In the genomic region with DNA sequence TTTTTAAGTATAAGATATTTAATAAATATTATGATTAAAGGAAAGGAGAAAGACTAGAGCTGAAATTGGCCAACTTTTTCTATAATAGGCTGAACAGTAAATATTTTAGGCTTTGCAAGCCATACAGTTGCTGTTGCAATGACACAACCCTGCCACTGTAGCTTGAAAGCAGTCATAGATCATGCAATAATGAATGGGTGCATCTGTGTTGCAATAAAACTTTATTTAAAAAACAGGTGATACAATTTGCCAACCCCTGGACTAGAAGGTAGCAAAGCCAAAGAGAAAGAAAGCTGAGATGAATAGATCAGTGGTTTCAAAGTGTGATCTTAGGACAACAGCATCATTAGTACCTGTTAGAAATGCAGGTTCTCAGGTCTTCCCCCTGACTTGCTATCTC, we compare ENCODE assay signal across 25 cellular contexts.
DNase-seq lines count a peak whose midpoint lies in the region; ATAC-seq, FAIRE-seq and TF ChIP-seq lines count a peak whose summit lies in the region.
"Had no signal": no experiment of that assay in that cellular context is flagged by ENCODE, and none has a peak within 500 bp of the region (broad histone marks: within the 10 kb centered on the region; RNA-seq: fewer than 3 reads in every experiment).

No MANE protein-coding gene starts in this region.

- BruUV-seq in HepG2 (replicated peaks; lab: Mats Ljungman, UMichigan): no TSS peak

- no peak for ATAC-seq in HepG2
- ATAC-seq in HG03139 (IDR thresholded peaks at IDR 0.05; ENCODE audit: unreplicated experiment): no peak
- ATAC-seq: A549, left cardiac atrium had no signal

- H2AFZ ChIP-seq in HepG2 (ENCODE audit: low read length) (no peak overlapping the region), OCI-LY3 (ENCODE audit: low read depth, low read length) (no peak overlapping the region)
- H2AFZ ChIP-seq: parathyroid adenoma had no signal

- H3K9me3 Mint-ChIP-seq in endodermal cell: no peaks in the 10 kb centered on the region
- H3K9me3 Mint-ChIP-seq: activated B cell treated with CpG ODN at 0.5 μM for 24 hours, nephron had no signal

- TF ChIP-seq RAD21 in liver (IDR thresholded peaks at IDR 0.05): peak; percentile 14 to 38
- TF ChIP-seq RAD21 in HepG2 (CRISPR knock-in tag; IDR thresholded peaks at IDR 0.05): no peak

- no peak for DNase-seq in HepG2 (ENCODE audit: low spot score)
- no peak for DNase-seq in endodermal cell
- no peak for DNase-seq in NCI-H345 (lab: John Stamatoyannopoulos, UW)
- no peak for DNase-seq in epidermal melanocyte (ENCODE audit: insufficient read length, low spot score)
- no peak for DNase-seq in activated effector memory CD4-positive, alpha-beta T cell treated with anti-CD3 and anti-CD28 coated beads, Interleukin-2, amount 50 U/mL, for 16 hours
- DNase-seq: activated B cell treated with CpG ODN at 0.5 μM for 24 hours; activated CD4-positive, alpha-beta T cell treated with anti-CD3 and anti-CD28 coated beads, Interleukin-2, amount 50 U/mL, for 48 hours; activated effector memory CD4-positive, alpha-beta T cell treated with Interleukin-2 at 50 U/mL for 16 hours; adrenal gland; HCEC 1CT; left cardiac atrium; NCI-H1694; NCI-H82; Peyer's patch; right lobe of liver; stimulated activated CD8-positive, alpha-beta memory T cell treated with anti-CD3 and anti-CD28 coated beads, Interleukin-4, amount 100 ng/mL, for 48 hours had no signal

- H3K79me2 ChIP-seq in HepG2 (ENCODE audit: insufficient read depth, low read length) (no peaks in the 10 kb centered on the region), OCI-LY3 (ENCODE audit: low read length) (no peaks in the 10 kb centered on the region)

- CTCF ChIA-PET in HepG2 (lab: Yijun Ruan, JAX; ENCODE audit: low intra/inter-chr PET ratio, low total read pairs): no interaction called here

- H3K36me3 ChIP-seq in liver (ENCODE audit: control insufficient read depth in 4 of 4, insufficient read depth in 3 of 4, low read depth in 1 of 4, low read length in 3 of 4) (no peaks in the 10 kb centered on the region), HepG2 (replicated peaks in 1 of 2; ENCODE audit: control insufficient read depth in 1 of 2, insufficient read depth in 2 of 2, low read length in 2 of 2) (no peaks in the 10 kb centered on the region), OCI-LY3 (replicated peaks; ENCODE audit: low read depth, low read length) (no peaks in the 10 kb centered on the region), endodermal cell (ENCODE audit: control insufficient read depth, insufficient read depth, low read length) (no peaks in the 10 kb centered on the region)
- H3K36me3 ChIP-seq: adrenal gland, Peyer's patch, right lobe of liver had no signal

- peaks cover 0 to 3% (median 1%) of the 10 kb centered on the region in 4 donors for H3K4me1 ChIP-seq in liver (ENCODE audit: control insufficient read depth in 4 of 4, insufficient read depth in 4 of 4, low read length in 3 of 4)
- no peaks in the 10 kb centered on the region for H3K4me1 ChIP-seq in HepG2 (ENCODE audit: insufficient read depth, low read length)
- peaks cover 7% of the 10 kb centered on the region for H3K4me1 ChIP-seq in OCI-LY3 (ENCODE audit: low read length)
- H3K4me1 ChIP-seq in endodermal cell (ENCODE audit: control insufficient read depth, insufficient read depth, low read length): peaks cover 3% of the 10 kb centered on the region
- H3K4me1 ChIP-seq: A549, adrenal gland, parathyroid adenoma, Peyer's patch, right lobe of liver had no signal

- H3K4me3 ChIP-seq in liver (ENCODE audit: low read depth in 1 of 3, low read length in 3 of 3): no peak overlapping the region
- no peak overlapping the region for H3K4me3 ChIP-seq in HepG2 (replicated peaks in 1 of 3; ENCODE audit: insufficient read depth in 1 of 3, low read depth in 2 of 3, low read length in 3 of 3)
- no peak overlapping the region for H3K4me3 ChIP-seq in OCI-LY3 (ENCODE audit: low read length)
- no peak overlapping the region for H3K4me3 ChIP-seq in endodermal cell (ENCODE audit: low read length)
- H3K4me3 ChIP-seq: A549; adrenal gland; BLaER1 treated with 17β-estradiol and CSF1 and Interleukin-3, amounts not matched to agents 10 nM and 100 nM; Peyer's patch; right lobe of liver had no signal

- H3K4me3 Mint-ChIP-seq in endodermal cell: no peak overlapping the region
- H3K4me3 Mint-ChIP-seq: activated B cell treated with CpG ODN at 0.5 μM for 24 hours, nephron had no signal

- H3K4me1 Mint-ChIP-seq in endodermal cell: peaks cover 15% of the 10 kb centered on the region

- H4K20me1 ChIP-seq in HepG2 (ENCODE audit: insufficient read depth, low read length): no peaks in the 10 kb centered on the region
- no peaks in the 10 kb centered on the region for H4K20me1 ChIP-seq in OCI-LY3 (ENCODE audit: insufficient read depth, low read length)
- H4K20me1 ChIP-seq: BLaER1 treated with 17β-estradiol and CSF1 and Interleukin-3, amounts not matched to agents 10 nM and 100 nM had no signal

- in situ Hi-C loops in HepG2 (cut with HindIII; ENCODE audit: extremely low pct_ligation_motif_present, low pct_unique_long_range_greater_than_20kb): no loop called here

- no peak for TF ChIP-seq POLR2A in HepG2 (IDR thresholded peaks at IDR 0.05; ENCODE audit: insufficient read depth in 1 of 2, low read depth in 2 of 2, low read length in 2 of 2)

- H3K36me3 Mint-ChIP-seq in endodermal cell (ENCODE audit: low read depth): peaks cover 3% of the 10 kb centered on the region

- TF ChIP-seq CTCF in liver (IDR thresholded peaks at IDR 0.05; ENCODE audit: low read depth, low read length, missing input control) (no peak), HepG2 (CRISPR knock-in tag; IDR thresholded peaks at IDR 0.05) (no peak), OCI-LY3 (IDR thresholded peaks at IDR 0.05; ENCODE audit: low read depth, low read length) (peak; percentile 40), endodermal cell (conservative IDR thresholded peaks at IDR 0.05) (peak; percentile 60)

- TF ChIP-seq EP300 in HepG2 (IDR thresholded peaks at IDR 0.05; ENCODE audit: low read depth in 2 of 2, low read length in 2 of 2) (no peak), HepG2 (CRISPR knock-in tag; IDR thresholded peaks at IDR 0.05; ENCODE audit: borderline replicate concordance) (no peak)

- H3K27me3 Mint-ChIP-seq in endodermal cell (ENCODE audit: insufficient read depth): no peaks in the 10 kb centered on the region
- H3K27me3 Mint-ChIP-seq: activated B cell treated with CpG ODN at 0.5 μM for 24 hours had no signal

- FAIRE-seq in HepG2 (lab: Jason Lieb, UNC): no peak
- FAIRE-seq: A549, D721Med, GM12892 had no signal

- intact Hi-C loops in HepG2 (cut with micrococcal nuclease; ENCODE audit: unreplicated experiment): loop anchor here (5.0 kb wide), 1 partner anchor 768 kb away; no protein-coding TSS in a partner anchor

- H3K4me2 ChIP-seq in HepG2 (ENCODE audit: low read depth, low read length): no peak overlapping the region
- no peak overlapping the region for H3K4me2 ChIP-seq in OCI-LY3 (ENCODE audit: low read length)
- H3K4me2 ChIP-seq: A549 had no signal

- no peaks in the 10 kb centered on the region for H3K9me3 ChIP-seq in liver (ENCODE audit: control insufficient read depth in 4 of 4, low read length in 3 of 4)
- no peaks in the 10 kb centered on the region for H3K9me3 ChIP-seq in HepG2 (ENCODE audit: low read length)
- H3K9me3 ChIP-seq in OCI-LY3 (ENCODE audit: insufficient read depth, low read length): no peaks in the 10 kb centered on the region
- H3K9me3 ChIP-seq in endodermal cell (ENCODE audit: control insufficient read depth, low read length): peaks cover 10% of the 10 kb centered on the region
- H3K9me3 ChIP-seq: A549, adrenal gland, Peyer's patch, right lobe of liver had no signal

- H3K27me3 ChIP-seq in liver (ENCODE audit: control insufficient read depth in 4 of 4, insufficient read depth in 4 of 4, low read length in 3 of 4): no peaks in the 10 kb centered on the region
- H3K27me3 ChIP-seq in HepG2 (ENCODE audit: control insufficient read depth in 1 of 2, insufficient read depth in 2 of 2, low read length in 2 of 2): no peaks in the 10 kb centered on the region
- H3K27me3 ChIP-seq in OCI-LY3 (ENCODE audit: low read depth, low read length): no peaks in the 10 kb centered on the region
- no peaks in the 10 kb centered on the region for H3K27me3 ChIP-seq in endodermal cell (ENCODE audit: control insufficient read depth, insufficient read depth, low read length, poor library complexity, severe bottlenecking)
- H3K27me3 ChIP-seq: adrenal gland; BLaER1 treated with 17β-estradiol and CSF1 and Interleukin-3, amounts not matched to agents 10 nM and 100 nM; Peyer's patch; right lobe of liver had no signal

- H3K27ac ChIP-seq in liver (ENCODE audit: low read depth in 1 of 2, low read length in 2 of 2): no peak overlapping the region
- H3K27ac ChIP-seq in HepG2 (ENCODE audit: extremely low read length, insufficient read depth, low read length): no peak overlapping the region
- no peak overlapping the region for H3K27ac ChIP-seq in OCI-LY3 (ENCODE audit: low read length)
- no peak overlapping the region for H3K27ac ChIP-seq in endodermal cell (ENCODE audit: low read depth, low read length)
- H3K27ac ChIP-seq: A549; adrenal gland; BLaER1 treated with 17β-estradiol and CSF1 and Interleukin-3, amounts not matched to agents 10 nM and 100 nM; parathyroid adenoma; Peyer's patch; right lobe of liver had no signal

- POLR2A ChIA-PET in HepG2 (lab: Yijun Ruan, JAX): no interaction called here

- no peak overlapping the region for H3K9ac ChIP-seq in liver (ENCODE audit: low read depth in 1 of 2, low read length in 2 of 2)
- no peak overlapping the region for H3K9ac ChIP-seq in HepG2 (ENCODE audit: insufficient read depth, low read depth, low read length)
- no peak overlapping the region for H3K9ac ChIP-seq in OCI-LY3 (ENCODE audit: low read length)
- no peak overlapping the region for H3K9ac ChIP-seq in endodermal cell (ENCODE audit: extremely low read depth, low read length, poor library complexity, severe bottlenecking)
- H3K9ac ChIP-seq: BLaER1 treated with 17β-estradiol and CSF1 and Interleukin-3, amounts not matched to agents 10 nM and 100 nM; parathyroid adenoma had no signal

- H3K27ac Mint-ChIP-seq in endodermal cell: no peak overlapping the region

TF ChIP-seq in liver, 16 proteins besides CTCF, POLR2A, EP300 and RAD21 (continues in another document):
- TF ChIP-seq SP1 (IDR thresholded peaks at IDR 0.05) (no peak), RXRA (IDR thresholded peaks at IDR 0.05) (no peak), FOXA1 (IDR thresholded peaks at IDR 0.05) (no peak), JUND (IDR thresholded peaks at IDR 0.05) (no peak)
- TF ChIP-seq, protein P1, sequence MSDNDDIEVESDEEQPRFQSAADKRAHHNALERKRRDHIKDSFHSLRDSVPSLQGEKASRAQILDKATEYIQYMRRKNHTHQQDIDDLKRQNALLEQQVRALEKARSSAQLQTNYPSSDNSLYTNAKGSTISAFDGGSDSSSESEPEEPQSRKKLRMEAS (IDR thresholded peaks at IDR 0.05): no peak

TF ChIP-seq in HepG2, 621 proteins besides CTCF, POLR2A, EP300 and RAD21:
- no peak for TF ChIP-seq ATF7-NPFF (CRISPR knock-in tag; IDR thresholded peaks at IDR 0.05; ENCODE audit: low read depth)
- no peak for TF ChIP-seq ARID2 (CRISPR knock-in tag; IDR thresholded peaks at IDR 0.05; ENCODE audit: borderline replicate concordance)
- no peak for TF ChIP-seq XBP1 (CRISPR knock-in tag; IDR thresholded peaks at IDR 0.05)
- TF ChIP-seq ATM (IDR thresholded peaks at IDR 0.05; ENCODE audit: borderline replicate concordance): no peak
- no peak for TF ChIP-seq ZNF263 (CRISPR knock-in tag; IDR thresholded peaks at IDR 0.05)

Comparison
In these comparisons a context has a peak if more than half of its experiments do, and no peak if none do; other contexts are left out.
1. CTCF ChIP-seq: peak in OCI-LY3 (single experiment) and endodermal cell (single experiment); none in liver (single experiment) and HepG2 (single experiment).